ENCODE assay signal across 35 cellular contexts in the genomic region with DNA sequence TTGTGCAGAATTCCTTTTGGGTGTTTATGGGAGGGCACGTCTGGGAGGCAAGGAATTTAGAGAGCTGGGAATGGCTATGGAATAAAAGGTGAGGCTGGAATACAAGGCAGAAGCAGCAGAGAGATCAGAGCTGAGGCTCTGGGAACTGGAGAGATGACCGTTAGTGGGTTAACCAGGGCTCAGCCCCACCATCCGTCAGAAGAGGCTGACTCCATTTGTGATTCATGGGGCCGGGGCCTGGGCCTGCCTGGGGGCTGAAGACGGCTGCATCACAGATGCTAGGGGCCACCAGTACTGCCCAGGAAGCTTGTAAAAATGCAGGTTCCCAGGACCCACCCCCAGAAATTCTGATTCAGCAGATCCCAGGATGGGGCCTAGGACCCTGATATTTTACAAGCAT.
"Had no signal": no experiment of that assay in that cellular context is flagged by ENCODE, and none has a peak within 500 bp of the region (broad histone marks: within the 10 kb centered on the region; RNA-seq: fewer than 3 reads in every experiment).

No MANE protein-coding gene starts in this region.

- DNase-seq: activated CD4-positive, alpha-beta memory T cell treated with anti-CD3 and anti-CD28 coated beads for 36 hours; activated CD4-positive, alpha-beta T cell treated with anti-CD3 and anti-CD28 coated beads for 4 hours; activated CD4-positive, alpha-beta T cell treated with anti-CD3 and anti-CD28 coated beads, Interleukin-2, amount 10 ng/mL, durations not matched to agents 24 days and 14 days; activated CD4-positive, alpha-beta T cell treated with anti-CD3 and anti-CD28 coated beads, Interleukin-2, amount 50 U/mL, for 1 hour; activated CD4-positive, alpha-beta T cell treated with anti-CD3 and anti-CD28 coated beads, Interleukin-2, amount 50 U/mL, for 4 hours; activated CD4-positive, CD25-positive, alpha-beta regulatory T cell; activated CD8-positive, alpha-beta memory T cell treated with anti-CD3 and anti-CD28 coated beads, Interleukin-2, amount 50 U/mL, for 4 hours; activated CD8-positive, alpha-beta T cell treated with anti-CD3 and anti-CD28 coated beads for 36 hours; activated effector memory CD4-positive, alpha-beta T cell treated with anti-CD3 and anti-CD28 coated beads, Interleukin-2, amount 50 U/mL, for 16 hours; activated gamma-delta T cell treated with Interleukin-2 at 50 U/mL for 16 hours; activated naive CD4-positive, alpha-beta T cell; activated naive CD4-positive, alpha-beta T cell treated with anti-CD3 and anti-CD28 coated beads for 36 hours; activated naive CD4-positive, alpha-beta T cell treated with anti-CD3 and anti-CD28 coated beads, Interleukin-2, amount 50 U/mL, for 16 hours; activated naive CD8-positive, alpha-beta T cell treated with anti-CD3 and anti-CD28 coated beads for 36 hours; activated T-cell treated with anti-CD3 and anti-CD28 coated beads for 4 hours; activated T-cell treated with anti-CD3 and anti-CD28 coated beads, Interleukin-2, amount 50 U/mL, for 1 hour; activated T-cell treated with anti-CD3 and anti-CD28 coated beads, Interleukin-2, amount 50 U/mL, for 4 hours; activated T-cell treated with anti-CD3 and anti-CD28 coated beads, Interleukin-2, amount 50 U/mL, for 72 hours; adrenal gland; amniotic stem cell; aorta; body of pancreas; brain microvascular endothelial cell; central memory CD4-positive, alpha-beta T cell; T-cell; T-helper 2 cell; T-helper 9 cell; WERI-Rb-1 had no signal

- H3K4me3 ChIP-seq: adrenal gland, body of pancreas, breast epithelium had no signal

- H3K27ac Mint-ChIP-seq: activated CD4-positive, alpha-beta memory T cell treated with anti-CD3 and anti-CD28 coated beads for 36 hours; activated CD4-positive, alpha-beta T cell treated with anti-CD3 and anti-CD28 coated beads, Interleukin-2, amount 10 ng/mL, durations not matched to agents 24 days and 14 days; activated CD8-positive, alpha-beta T cell treated with anti-CD3 and anti-CD28 coated beads for 36 hours; activated naive CD4-positive, alpha-beta T cell treated with anti-CD3 and anti-CD28 coated beads for 36 hours; activated naive CD8-positive, alpha-beta T cell treated with anti-CD3 and anti-CD28 coated beads for 36 hours; activated T-cell treated with anti-CD3 and anti-CD28 coated beads, Interleukin-2, amount 50 U/mL, for 72 hours; activated T-helper 1 cell treated with anti-CD3 and anti-CD28 coated beads, Interleukin-12 subunit alpha, Interleukin-12 subunit beta, Interleukin-2, Interleukin-4 antibody, amounts not matched to agents 30 ng/mL and 10 ng/mL and 1 ng/mL, durations not matched to agents 14 hours and 24 hours and 36 hours; activated T-helper 17 cell treated with anti-CD3 and anti-CD28 coated beads, Interleukin-2, amount 50 U/mL, for 72 hours; T-cell; T-helper 2 cell treated with Interferon-gamma antibody and Interleukin-4, amounts not matched to agents 5 μg/mL and 100 μg/mL, for 36 hours; WTC11 had no signal

- H3K4me1 Mint-ChIP-seq: activated naive CD8-positive, alpha-beta T cell treated with anti-CD3 and anti-CD28 coated beads for 36 hours; activated T-helper 17 cell treated with anti-CD3 and anti-CD28 coated beads, Interleukin-2, amount 50 U/mL, for 72 hours; T-cell had no signal

- ATAC-seq: activated CD4-positive, CD25-positive, alpha-beta regulatory T cell treated with anti-CD3 and anti-CD28 coated beads, Interleukin-2, amount 50 U/mL, for 24 hours; activated CD8-positive, alpha-beta T cell treated with anti-CD3 and anti-CD28 coated beads for 36 hours; activated naive CD4-positive, alpha-beta T cell treated with anti-CD3 and anti-CD28 coated beads, Interleukin-2, amount 50 U/mL, for 72 hours; activated T-cell treated with anti-CD3 and anti-CD28 coated beads, Interleukin-2, amount 50 U/mL, for 4 hours; activated T-cell treated with anti-CD3 and anti-CD28 coated beads, Interleukin-2, amount 50 U/mL, for 72 hours; activated T-helper 17 cell treated with anti-CD3 and anti-CD28 coated beads, Interleukin-2, amount 50 U/mL, for 72 hours; body of pancreas; T-cell; WTC11 had no signal

- H3K36me3 Mint-ChIP-seq: activated CD4-positive, alpha-beta memory T cell treated with anti-CD3 and anti-CD28 coated beads for 36 hours; activated naive CD8-positive, alpha-beta T cell treated with anti-CD3 and anti-CD28 coated beads for 36 hours; T-cell; WTC11 had no signal

- H3K9me3 Mint-ChIP-seq: activated CD4-positive, alpha-beta T cell treated with anti-CD3 and anti-CD28 coated beads, Interleukin-2, amount 10 ng/mL, durations not matched to agents 24 days and 14 days; activated CD8-positive, alpha-beta T cell treated with anti-CD3 and anti-CD28 coated beads for 36 hours; activated naive CD4-positive, alpha-beta T cell treated with anti-CD3 and anti-CD28 coated beads, Interleukin-2, amount 50 U/mL, for 72 hours; activated T-cell treated with anti-CD3 and anti-CD28 coated beads, Interleukin-2, amount 50 U/mL, for 72 hours; activated T-helper 1 cell treated with anti-CD3 and anti-CD28 coated beads, Interleukin-12 subunit alpha, Interleukin-12 subunit beta, Interleukin-2, Interleukin-4 antibody, amounts not matched to agents 30 ng/mL and 10 ng/mL and 1 ng/mL, durations not matched to agents 14 hours and 24 hours and 36 hours; activated T-helper 17 cell treated with anti-CD3 and anti-CD28 coated beads, Interleukin-2, amount 50 U/mL, for 72 hours; T-helper 2 cell treated with Interferon-gamma antibody and Interleukin-4, amounts not matched to agents 5 μg/mL and 100 μg/mL, for 36 hours had no signal

- H3K4me3 Mint-ChIP-seq: activated CD4-positive, alpha-beta memory T cell treated with anti-CD3 and anti-CD28 coated beads for 36 hours; activated CD4-positive, alpha-beta T cell treated with anti-CD3 and anti-CD28 coated beads, Interleukin-2, amount 10 ng/mL, durations not matched to agents 24 days and 14 days; activated CD8-positive, alpha-beta T cell treated with anti-CD3 and anti-CD28 coated beads for 36 hours; activated naive CD4-positive, alpha-beta T cell treated with anti-CD3 and anti-CD28 coated beads for 36 hours; activated naive CD8-positive, alpha-beta T cell treated with anti-CD3 and anti-CD28 coated beads for 36 hours; activated T-cell treated with anti-CD3 and anti-CD28 coated beads, Interleukin-2, amount 50 U/mL, for 4 hours; activated T-cell treated with anti-CD3 and anti-CD28 coated beads, Interleukin-2, amount 50 U/mL, for 72 hours; activated T-helper 1 cell treated with anti-CD3 and anti-CD28 coated beads, Interleukin-12 subunit alpha, Interleukin-12 subunit beta, Interleukin-2, Interleukin-4 antibody, amounts not matched to agents 30 ng/mL and 10 ng/mL and 1 ng/mL, durations not matched to agents 14 hours and 24 hours and 36 hours; activated T-helper 17 cell treated with anti-CD3 and anti-CD28 coated beads, Interleukin-2, amount 50 U/mL, for 72 hours; T-cell; T-helper 2 cell treated with Interferon-gamma antibody and Interleukin-4, amounts not matched to agents 5 μg/mL and 100 μg/mL, for 36 hours; WTC11 had no signal

- H3K9me3 ChIP-seq: adrenal gland, body of pancreas, breast epithelium had no signal
